15 cellular contexts compared by ENCODE assay signal in the genomic region with DNA sequence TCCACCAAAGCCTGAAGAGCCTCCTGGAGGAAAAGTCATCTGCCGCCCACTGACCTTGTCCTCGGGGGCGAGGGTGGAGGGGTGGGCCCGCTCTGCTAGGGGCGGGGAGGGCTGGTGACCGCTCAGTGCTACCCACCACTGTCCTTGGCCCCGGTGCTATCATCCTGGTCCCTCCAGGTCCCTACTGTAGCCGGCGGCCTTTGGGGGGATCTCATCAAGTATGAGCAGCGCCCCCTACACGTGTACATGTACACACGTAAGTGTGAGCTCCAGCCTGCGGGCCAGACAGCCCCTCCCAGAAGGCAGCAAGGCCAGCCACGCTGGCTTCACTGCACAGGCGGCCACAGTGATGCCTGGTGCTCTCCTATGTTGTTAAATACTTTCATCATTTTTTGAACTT. TPM values are rescaled to one million over a fixed set of nuclear protein-coding genes. Genes with fewer than 3 reads are reported as not detected.
DNase-seq lines count a peak whose midpoint lies in the region; ATAC-seq and TF ChIP-seq lines count a peak whose summit lies in the region.
"Had no signal": no experiment of that assay in that cellular context is flagged by ENCODE, and none has a peak within 500 bp of the region (broad histone marks: within the 10 kb centered on the region; RNA-seq: fewer than 3 reads in every experiment).

No MANE protein-coding gene starts in this region.

- no peaks in the 10 kb centered on the region for H3K4me1 Mint-ChIP-seq in endothelial cell (ENCODE audit: unreplicated experiment)

- H3K4me1 ChIP-seq in OCI-LY1 (ENCODE audit: insufficient read depth, low read length, severe bottlenecking) (peaks cover 4% of the 10 kb centered on the region), tibial artery (no peaks in the 10 kb centered on the region)

- H3K9me3 Mint-ChIP-seq in endothelial cell (ENCODE audit: unreplicated experiment) = no peaks in the 10 kb centered on the region
- H3K9me3 Mint-ChIP-seq: activated T-cell treated with anti-CD3 and anti-CD28 coated beads, Interleukin-2, amount 50 U/mL, for 24 hours had no signal

- peaks cover 2% of the 10 kb centered on the region for H3K27me3 Mint-ChIP-seq in endothelial cell (ENCODE audit: unreplicated experiment)
- H3K27me3 Mint-ChIP-seq: activated T-cell treated with anti-CD3 and anti-CD28 coated beads, Interleukin-2, amount 50 U/mL, for 24 hours had no signal

- H3K27ac Mint-ChIP-seq in endothelial cell (ENCODE audit: unreplicated experiment) = no peak overlapping the region
- H3K27ac Mint-ChIP-seq: activated T-cell treated with anti-CD3 and anti-CD28 coated beads, Interleukin-2, amount 50 U/mL, for 24 hours had no signal

- H3K9ac ChIP-seq in OCI-LY1 (ENCODE audit: low read length) = no peak overlapping the region

- H3K27ac ChIP-seq in OCI-LY1 (ENCODE audit: low read depth, low read length, poor library complexity, severe bottlenecking) (no peak overlapping the region), tibial artery (no peak overlapping the region)

- H3K36me3 Mint-ChIP-seq in endothelial cell (ENCODE audit: low read depth, unreplicated experiment) = peaks cover 14% of the 10 kb centered on the region

- ATAC-seq in HG03460 (IDR thresholded peaks at IDR 0.05; ENCODE audit: unreplicated experiment) (no peak), GM21360 (IDR thresholded peaks at IDR 0.05; ENCODE audit: unreplicated experiment) (no peak)

- no peaks in the 10 kb centered on the region for H3K9me3 ChIP-seq in OCI-LY1 (ENCODE audit: low read length)
- no peaks in the 10 kb centered on the region for H3K9me3 ChIP-seq in tibial artery

- no peaks in the 10 kb centered on the region for H3K9me2 ChIP-seq in OCI-LY1 (ENCODE audit: low read depth, low read length)

- no peak overlapping the region for H3K4me2 ChIP-seq in OCI-LY1 (ENCODE audit: low read length)

- H3K36me3 ChIP-seq in OCI-LY1 (ENCODE audit: insufficient read depth, low read length) (no peaks in the 10 kb centered on the region), tibial artery (peaks cover 2 to 90% (median 36%) of the 10 kb centered on the region in 3 donors)

- H2AFZ ChIP-seq in OCI-LY1 (ENCODE audit: low read length) = no peak overlapping the region

- no peaks in the 10 kb centered on the region for H4K20me1 ChIP-seq in OCI-LY1 (ENCODE audit: insufficient read depth, low read length)

- intact Hi-C loops in tibial artery (cut with DNase I; ENCODE audit: low total_unique reads) = no loop called here
- intact Hi-C loops in head of caudate nucleus (cut with DNase I) = no loop called here

- DNase-seq in AG10803 (ENCODE audit: low read depth) = no peak
- no peak for DNase-seq in GM13977 (ENCODE audit: low spot score)
- DNase-seq in endothelial cell (ENCODE audit: low spot score) = no peak
- no peak for DNase-seq in tibial artery
- no peak for DNase-seq in head of caudate nucleus
- DNase-seq: activated CD4-positive, CD25-positive, alpha-beta regulatory T cell; activated T-cell treated with anti-CD3 and anti-CD28 coated beads, Interleukin-2, amount 50 U/mL, for 24 hours; dorsolateral prefrontal cortex; foreskin melanocyte; NCI-H187; NK-92 treated with Interleukin-12 subunit alpha and Interleukin-12 subunit beta, amount 100 ng/mL, for 24 hours; stimulated activated CD4-positive, alpha-beta T cell treated with anti-CD3 and anti-CD28 coated beads, Interleukin-1b, Interleukin-23, amount 100 ng/mL, for 48 hours had no signal

- peak; percentile 19 for TF ChIP-seq CTCF in AG10803 (conservative IDR thresholded peaks at IDR 0.05; ENCODE audit: low read length)
- TF ChIP-seq CTCF in GM13977 (IDR thresholded peaks at IDR 0.05; ENCODE audit: extremely low read depth, insufficient read depth, missing control alignments) = peak; percentile 32
- TF ChIP-seq CTCF in OCI-LY1 (IDR thresholded peaks at IDR 0.05; ENCODE audit: low read length) = peak; percentile 44; the same call in 1 of the 2 replicates
- peak; percentile 22 for TF ChIP-seq CTCF in endothelial cell (IDR thresholded peaks at IDR 0.05; ENCODE audit: unreplicated experiment)
- no peak for TF ChIP-seq CTCF in tibial artery (IDR thresholded peaks at IDR 0.05)

- H3K4me3 ChIP-seq in AG10803 (ENCODE audit: low read length) (no peak overlapping the region), OCI-LY1 (ENCODE audit: low read depth, low read length, poor library complexity, severe bottlenecking) (no peak overlapping the region), tibial artery (no peak overlapping the region)
- H3K4me3 ChIP-seq: dorsolateral prefrontal cortex had no signal

- no peaks in the 10 kb centered on the region for H3K79me2 ChIP-seq in OCI-LY1 (ENCODE audit: insufficient read depth, low read length)

- in situ Hi-C loops in GM13977 (cut with MboI; ENCODE audit: low pct_unique_long_range_greater_than_20kb, low sequenced_read_pairs, unreplicated experiment) = no loop called here

- H3K27me3 ChIP-seq in OCI-LY1 (ENCODE audit: insufficient read depth, low read length) (no peaks in the 10 kb centered on the region), tibial artery (no peaks in the 10 kb centered on the region)
- H3K27me3 ChIP-seq: dorsolateral prefrontal cortex had no signal

- H3K4me3 Mint-ChIP-seq in endothelial cell (ENCODE audit: unreplicated experiment) = no peak overlapping the region
- H3K4me3 Mint-ChIP-seq: activated T-cell treated with anti-CD3 and anti-CD28 coated beads, Interleukin-2, amount 50 U/mL, for 24 hours had no signal

- H3F3A ChIP-seq in OCI-LY1 (ENCODE audit: insufficient read depth, low read length) = no peaks in the 10 kb centered on the region

RNA-seq across cellular contexts. Expression of gene TTYH3, which starts 19.6 kb away (rescaled TPM):
- 250 TPM for total RNA-seq in endothelial cell (ENCODE audit: unreplicated experiment)

RNA-seq across cellular contexts. Expression of gene AMZ1, which starts 36.7 kb away (rescaled TPM):
- 0.05 TPM for total RNA-seq in endothelial cell (ENCODE audit: unreplicated experiment)

Comparison
In these comparisons a context has a peak if more than half of its experiments do, and no peak if none do; other contexts are left out.
1. CTCF ChIP-seq: peak in AG10803 (single experiment), GM13977 (single experiment), OCI-LY1 (single experiment) and endothelial cell (single experiment); none in tibial artery (0 of 2).